ENCODE assay signal across 16 cellular contexts in the genomic region with DNA sequence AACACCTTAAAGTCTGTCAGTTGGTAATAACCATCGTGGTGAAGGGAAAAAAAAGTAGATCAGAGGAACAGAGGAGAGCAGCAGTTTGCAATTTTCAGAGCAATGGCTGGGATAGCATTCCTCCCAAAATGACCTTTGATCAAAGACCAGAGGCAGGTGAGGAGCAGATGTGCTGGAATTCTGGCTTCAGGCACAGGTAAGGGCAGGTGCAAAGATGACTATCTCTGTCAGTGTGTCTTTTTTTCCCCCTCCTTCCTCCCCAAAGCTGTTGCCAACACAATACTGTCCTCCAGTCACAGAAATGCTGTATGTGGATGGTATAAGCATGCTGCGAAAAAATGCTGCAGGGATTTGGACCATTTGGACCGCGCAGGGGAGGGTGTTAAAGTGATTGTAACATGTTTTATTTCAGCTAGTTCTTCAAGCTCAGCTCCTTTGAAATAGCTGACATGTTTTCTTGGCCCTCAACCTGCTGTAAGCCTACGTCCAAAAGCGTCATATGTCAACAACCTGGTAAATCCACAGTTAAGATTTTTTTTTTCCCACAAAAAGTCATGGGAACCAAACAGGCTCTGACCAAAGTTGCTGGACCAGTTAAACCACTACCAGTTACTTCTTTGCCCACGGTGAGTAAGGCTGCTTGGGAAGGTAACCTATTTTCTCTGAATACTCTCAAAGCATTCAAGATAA.
A peak's percentile ranks its signal among the peaks of the same experiment; 100 is the strongest.
DNase-seq lines count a peak whose midpoint lies in the region; ATAC-seq and TF ChIP-seq lines count a peak whose summit lies in the region.
"Had no signal": no experiment of that assay in that cellular context is flagged by ENCODE, and none has a peak within 500 bp of the region (broad histone marks: within the 10 kb centered on the region; RNA-seq: fewer than 3 reads in every experiment).

No MANE protein-coding gene starts in this region.

- CTCF ChIA-PET in activated CD4-positive, alpha-beta memory T cell treated with anti-CD3 and anti-CD28 coated beads, Interleukin-2, amount 10 ng/mL, durations not matched to agents 7 days and 5 days (lab: Charles Lee): no interaction called here

- 56 to 75% methylated on average over 7 of the region's 7 CpGs for WGBS in lung, 2 donors
- WGBS in transverse colon (ENCODE audit: low coverage in 1 of 2), 2 donors: 44% methylated on average over 6 to 7 of the region's 7 CpGs

- POLR2A ChIA-PET in activated CD4-positive, alpha-beta memory T cell treated with anti-CD3 and anti-CD28 coated beads, Interleukin-2, amount 10 ng/mL, durations not matched to agents 7 days and 5 days (lab: Charles Lee): no interaction called here

- H3K36me3 ChIP-seq in breast epithelium (no peaks in the 10 kb centered on the region), lung (ENCODE audit: control insufficient read depth in 2 of 2, insufficient read depth in 2 of 2, low read length in 2 of 2) (no peaks in the 10 kb centered on the region), transverse colon (no peaks in the 10 kb centered on the region)
- H3K36me3 ChIP-seq: neutrophil, upper lobe of left lung had no signal

- intact Hi-C loops in breast epithelium (cut with DNase I; ENCODE audit: low total_unique reads): no loop called here
- intact Hi-C loops in transverse colon (cut with DNase I; ENCODE audit: low total_unique reads): loop anchor here (10.0 kb wide), 1 partner anchor 161 kb away; no protein-coding TSS in a partner anchor

- TF ChIP-seq CTCF in breast epithelium (IDR thresholded peaks at IDR 0.05) (no peak), lung (IDR thresholded peaks at IDR 0.05; ENCODE audit: control extremely low read depth, extremely low read depth) (no peak), transverse colon (IDR thresholded peaks at IDR 0.05) (no peak)

- DNase-seq in T-helper 2 cell treated with Interferon-gamma antibody and Interleukin-4, amounts not matched to agents 5 μg/mL and 100 μg/mL, for 36 hours (ENCODE audit: low spot score): no peak
- DNase-seq in T-helper 2 cell (no peak), breast epithelium (ENCODE audit: low spot score in 2 of 2) (peak in 1 of 2 donors; percentile 76), lung (ENCODE audit: low spot score) (peak; percentile 40), transverse colon (peak; percentile 35), NCI-H446 (lab: John Stamatoyannopoulos, UW) (no peak), NCI-H524 treated with DMSO at 0.1 percent for 48 hours (lab: John Stamatoyannopoulos, UW) (no peak)
- no peak for DNase-seq in activated CD4-positive, alpha-beta memory T cell treated with anti-CD3 and anti-CD28 coated beads, Interleukin-2, amount 10 ng/mL, durations not matched to agents 7 days and 5 days
- DNase-seq: activated CD4-positive, alpha-beta T cell treated with anti-CD3 and anti-CD28 coated beads for 48 hours; activated naive CD4-positive, alpha-beta T cell treated with anti-CD3 and anti-CD28 coated beads, Interleukin-2, amount 10 ng/mL, durations not matched to agents 7 days and 5 days; effector CD8-positive, alpha-beta T cell; NCI-H2107 had no signal

- ATAC-seq in lung (ENCODE audit: insufficient read depth, low FRiP score): no peak
- ATAC-seq: A549 had no signal

- H3K27ac Mint-ChIP-seq in T-helper 2 cell treated with Interferon-gamma antibody and Interleukin-4, amounts not matched to agents 5 μg/mL and 100 μg/mL, for 36 hours: peak overlapping the region; percentile 1
- no peak overlapping the region for H3K27ac Mint-ChIP-seq in activated CD4-positive, alpha-beta memory T cell treated with anti-CD3 and anti-CD28 coated beads, Interleukin-2, amount 10 ng/mL, durations not matched to agents 7 days and 5 days
- H3K27ac Mint-ChIP-seq: activated naive CD4-positive, alpha-beta T cell treated with anti-CD3 and anti-CD28 coated beads, Interleukin-2, amount 10 ng/mL, durations not matched to agents 7 days and 5 days had no signal

- no peaks in the 10 kb centered on the region for H3K9me3 Mint-ChIP-seq in T-helper 2 cell treated with Interferon-gamma antibody and Interleukin-4, amounts not matched to agents 5 μg/mL and 100 μg/mL, for 36 hours
- no peaks in the 10 kb centered on the region for H3K9me3 Mint-ChIP-seq in activated CD4-positive, alpha-beta memory T cell treated with anti-CD3 and anti-CD28 coated beads, Interleukin-2, amount 10 ng/mL, durations not matched to agents 7 days and 5 days
- H3K9me3 Mint-ChIP-seq: activated naive CD4-positive, alpha-beta T cell treated with anti-CD3 and anti-CD28 coated beads, Interleukin-2, amount 10 ng/mL, durations not matched to agents 7 days and 5 days; IgD-negative memory B cell had no signal

- TF ChIP-seq POLR2A in breast epithelium (IDR thresholded peaks at IDR 0.05) (no peak), transverse colon (IDR thresholded peaks at IDR 0.05) (no peak)

- H3K4me3 ChIP-seq in breast epithelium (no peak overlapping the region), lung (no peak overlapping the region), transverse colon (no peak overlapping the region)
- H3K4me3 ChIP-seq: A549, upper lobe of left lung had no signal

- H3K27me3 ChIP-seq in breast epithelium (no peaks in the 10 kb centered on the region), lung (ENCODE audit: control insufficient read depth, insufficient read depth) (no peaks in the 10 kb centered on the region), transverse colon (no peaks in the 10 kb centered on the region)
- H3K27me3 ChIP-seq: neutrophil, upper lobe of left lung had no signal

- in situ Hi-C loops in transverse colon (cut with MboI; ENCODE audit: low pct_ligation_motif_present in 1 of 4, low pct_unique_long_range_greater_than_20kb in 1 of 4, low sequenced_read_pairs in 3 of 4): no loop called here

- peak overlapping the region; percentile 78 for H3K27ac ChIP-seq in breast epithelium
- no peak overlapping the region for H3K27ac ChIP-seq in lung (ENCODE audit: low read depth in 1 of 2, low read length in 1 of 2)
- H3K27ac ChIP-seq in transverse colon: peak overlapping the region; percentile 76 to 88 (median 86)
- H3K27ac ChIP-seq: A549 had no signal

- H3K4me3 Mint-ChIP-seq in T-helper 2 cell treated with Interferon-gamma antibody and Interleukin-4, amounts not matched to agents 5 μg/mL and 100 μg/mL, for 36 hours: no peak overlapping the region
- H3K4me3 Mint-ChIP-seq in activated CD4-positive, alpha-beta memory T cell treated with anti-CD3 and anti-CD28 coated beads, Interleukin-2, amount 10 ng/mL, durations not matched to agents 7 days and 5 days: no peak overlapping the region
- H3K4me3 Mint-ChIP-seq: activated naive CD4-positive, alpha-beta T cell treated with anti-CD3 and anti-CD28 coated beads, Interleukin-2, amount 10 ng/mL, durations not matched to agents 7 days and 5 days had no signal

- no peaks in the 10 kb centered on the region for H3K27me3 Mint-ChIP-seq in T-helper 2 cell treated with Interferon-gamma antibody and Interleukin-4, amounts not matched to agents 5 μg/mL and 100 μg/mL, for 36 hours (ENCODE audit: low read depth)
- H3K27me3 Mint-ChIP-seq in activated CD4-positive, alpha-beta memory T cell treated with anti-CD3 and anti-CD28 coated beads, Interleukin-2, amount 10 ng/mL, durations not matched to agents 7 days and 5 days: no peaks in the 10 kb centered on the region
- H3K27me3 Mint-ChIP-seq: activated naive CD4-positive, alpha-beta T cell treated with anti-CD3 and anti-CD28 coated beads, Interleukin-2, amount 10 ng/mL, durations not matched to agents 7 days and 5 days; IgD-negative memory B cell had no signal

- H3K4me1 ChIP-seq in breast epithelium (peaks cover 0 to 7% of the 10 kb centered on the region in 2 donors), lung (ENCODE audit: control insufficient read depth in 2 of 2, insufficient read depth in 2 of 2, low read length in 2 of 2) (peaks cover 3 to 7% of the 10 kb centered on the region in 2 donors), transverse colon (peaks cover 32 to 70% (median 49%) of the 10 kb centered on the region in 4 donors)
- H3K4me1 ChIP-seq: A549 had no signal

- H3K9me3 ChIP-seq in breast epithelium (no peaks in the 10 kb centered on the region), lung (ENCODE audit: control insufficient read depth in 2 of 2, insufficient read depth in 1 of 2, low read length in 1 of 2) (peaks cover 0 to 3% of the 10 kb centered on the region in 2 donors), transverse colon (no peaks in the 10 kb centered on the region)
- H3K9me3 ChIP-seq: A549, neutrophil, upper lobe of left lung had no signal

- H3K4me1 Mint-ChIP-seq in T-helper 2 cell treated with Interferon-gamma antibody and Interleukin-4, amounts not matched to agents 5 μg/mL and 100 μg/mL, for 36 hours (ENCODE audit: low read depth): peaks cover 38% of the 10 kb centered on the region
- H3K4me1 Mint-ChIP-seq in activated CD4-positive, alpha-beta memory T cell treated with anti-CD3 and anti-CD28 coated beads, Interleukin-2, amount 10 ng/mL, durations not matched to agents 7 days and 5 days: peaks cover 23% of the 10 kb centered on the region

- H3K36me3 Mint-ChIP-seq in T-helper 2 cell treated with Interferon-gamma antibody and Interleukin-4, amounts not matched to agents 5 μg/mL and 100 μg/mL, for 36 hours (ENCODE audit: low read depth): peaks cover 12% of the 10 kb centered on the region
- H3K36me3 Mint-ChIP-seq in activated CD4-positive, alpha-beta memory T cell treated with anti-CD3 and anti-CD28 coated beads, Interleukin-2, amount 10 ng/mL, durations not matched to agents 7 days and 5 days (ENCODE audit: low read depth): no peaks in the 10 kb centered on the region

- no peak for TF ChIP-seq EP300 in transverse colon (IDR thresholded peaks at IDR 0.05; ENCODE audit: low read depth)

Comparison
In these comparisons a context has a peak if more than half of its experiments do, and no peak if none do; other contexts are left out.
1. DNase-seq: peak in lung (single experiment) and transverse colon (single experiment); none in T-helper 2 cell treated with Interferon-gamma antibody and Interleukin-4, amounts not matched to agents 5 μg/mL and 100 μg/mL, for 36 hours (single experiment), T-helper 2 cell (0 of 5), NCI-H446 (0 of 2), NCI-H524 treated with DMSO at 0.1 percent for 48 hours (single experiment) and activated CD4-positive, alpha-beta memory T cell treated with anti-CD3 and anti-CD28 coated beads, Interleukin-2, amount 10 ng/mL, durations not matched to agents 7 days and 5 days (single experiment).
2. H3K27ac ChIP-seq: peak in breast epithelium (2 of 2) and transverse colon (4 of 4); none in lung (0 of 2).